ENCODE assay signal across 17 cellular contexts in the genomic region with DNA sequence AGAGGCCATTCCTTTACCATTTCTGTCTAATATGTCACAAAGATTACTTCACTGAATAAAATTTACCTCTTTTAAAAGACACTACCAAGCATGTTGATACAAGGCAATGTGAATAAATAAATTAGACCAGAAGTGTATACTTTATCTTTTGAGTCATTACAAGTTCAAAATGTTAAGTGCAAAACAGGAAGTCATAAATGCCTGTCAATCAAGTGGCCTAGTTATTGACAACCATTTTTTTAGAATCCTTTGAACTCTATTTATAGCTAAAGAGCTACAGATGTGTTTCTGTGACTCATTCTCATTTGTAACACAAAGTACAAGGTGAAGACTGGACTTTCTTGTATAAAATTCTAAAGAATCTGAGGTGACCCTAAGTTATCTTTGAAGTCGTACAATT.
"Had no signal": no experiment of that assay in that cellular context is flagged by ENCODE, and none has a peak within 500 bp of the region (broad histone marks: within the 10 kb centered on the region; RNA-seq: fewer than 3 reads in every experiment).

No MANE protein-coding gene starts in this region.

- H3K9me3 Mint-ChIP-seq: stimulated activated memory B cell treated with anti-CD40 and anti-IgM and Interleukin-4, amounts not matched to agents 10 μg/mL and 1 μg/mL and 100 μg/mL, for 72 hours had no signal

- H3K4me1 Mint-ChIP-seq: activated CD4-positive, alpha-beta T cell treated with anti-CD3 and anti-CD28 coated beads, Interleukin-2, amount 10 ng/mL, durations not matched to agents 7 days and 5 days; central memory CD8-positive, alpha-beta T cell; nephron; stimulated activated memory B cell treated with anti-CD40 and anti-IgM and Interleukin-4, amounts not matched to agents 10 μg/mL and 1 μg/mL and 100 μg/mL, for 72 hours had no signal

- DNase-seq: activated CD4-positive, alpha-beta T cell treated with anti-CD3 and anti-CD28 coated beads, Interleukin-2, amount 10 ng/mL, durations not matched to agents 7 days and 5 days; activated CD8-positive, alpha-beta memory T cell treated with anti-CD3 and anti-CD28 coated beads, Interleukin-2, amount 50 U/mL, for 4 hours; activated effector memory CD4-positive, alpha-beta T cell treated with Interleukin-2 at 50 U/mL for 16 hours; activated naive CD4-positive, alpha-beta T cell treated with anti-CD3 and anti-CD28 coated beads, Interleukin-2, amount 50 U/mL, for 16 hours; activated T-cell treated with anti-CD3 and anti-CD28 coated beads, Interleukin-2, amount 50 U/mL, for 48 hours; colonic mucosa; nucleus accumbens; spleen; stimulated activated CD4-positive, alpha-beta T cell treated with anti-CD3 and anti-CD28 coated beads, Interleukin-4, amount 100 ng/mL, for 4 hours; upper lobe of right lung had no signal

- ATAC-seq: left lobe of liver; stimulated activated memory B cell treated with anti-CD40 and anti-IgM and Interleukin-4, amounts not matched to agents 10 μg/mL and 1 μg/mL and 100 μg/mL, for 72 hours; upper lobe of right lung had no signal

- H3K4me3 ChIP-seq: ascending aorta, colonic mucosa, spleen, thoracic aorta, upper lobe of right lung had no signal

- H3K9me3 ChIP-seq: ascending aorta, colonic mucosa, spleen, thoracic aorta, upper lobe of right lung had no signal

- H3K27me3 Mint-ChIP-seq: activated CD4-positive, alpha-beta T cell treated with anti-CD3 and anti-CD28 coated beads, Interleukin-2, amount 10 ng/mL, durations not matched to agents 7 days and 5 days; central memory CD8-positive, alpha-beta T cell; stimulated activated memory B cell treated with anti-CD40 and anti-IgM and Interleukin-4, amounts not matched to agents 10 μg/mL and 1 μg/mL and 100 μg/mL, for 72 hours had no signal

- H3K4me1 ChIP-seq: ascending aorta, colonic mucosa, spleen, upper lobe of right lung had no signal

- H3K27ac ChIP-seq: ascending aorta, colonic mucosa, spleen, thoracic aorta, upper lobe of right lung had no signal

- H3K36me3 Mint-ChIP-seq: stimulated activated memory B cell treated with anti-CD40 and anti-IgM and Interleukin-4, amounts not matched to agents 10 μg/mL and 1 μg/mL and 100 μg/mL, for 72 hours had no signal

- H3K36me3 ChIP-seq: ascending aorta, colonic mucosa, spleen, thoracic aorta, upper lobe of right lung had no signal

- H3K27ac Mint-ChIP-seq: activated CD4-positive, alpha-beta T cell treated with anti-CD3 and anti-CD28 coated beads, Interleukin-2, amount 10 ng/mL, durations not matched to agents 7 days and 5 days; mesothelial cell of epicardium; nephron; stimulated activated memory B cell treated with anti-CD40 and anti-IgM and Interleukin-4, amounts not matched to agents 10 μg/mL and 1 μg/mL and 100 μg/mL, for 72 hours had no signal

- H3K4me3 Mint-ChIP-seq: activated CD4-positive, alpha-beta T cell treated with anti-CD3 and anti-CD28 coated beads, Interleukin-2, amount 10 ng/mL, durations not matched to agents 7 days and 5 days; central memory CD8-positive, alpha-beta T cell; mesothelial cell of epicardium; nephron; stimulated activated memory B cell treated with anti-CD40 and anti-IgM and Interleukin-4, amounts not matched to agents 10 μg/mL and 1 μg/mL and 100 μg/mL, for 72 hours had no signal

- H3K27me3 ChIP-seq: ascending aorta, colonic mucosa, spleen, upper lobe of right lung had no signal
